Comparison of ENCODE assay signal across 8 cellular contexts in genomic region chr6:135088818-135089809, GRCh38. TPM values are rescaled to one million over a fixed set of nuclear protein-coding genes. Genes with fewer than 3 reads are reported as not detected.
DNase-seq lines count a peak whose midpoint lies in the region; ATAC-seq and TF ChIP-seq lines count a peak whose summit lies in the region.

No MANE protein-coding gene starts in this region.

- no peaks in the 10 kb centered on the region for H3K9me3 Mint-ChIP-seq in activated CD8-positive, alpha-beta memory T cell treated with anti-CD3 and anti-CD28 coated beads, Interleukin-2, amount 10 ng/mL, durations not matched to agents 7 days and 5 days (ENCODE audit: low read depth)

- no peaks in the 10 kb centered on the region for H3K36me3 ChIP-seq in smooth muscle cell (ENCODE audit: low read depth)

- peak overlapping the region; percentile 89 for H3K27ac Mint-ChIP-seq in activated CD8-positive, alpha-beta memory T cell treated with anti-CD3 and anti-CD28 coated beads, Interleukin-2, amount 10 ng/mL, durations not matched to agents 7 days and 5 days

- H3K27me3 Mint-ChIP-seq in activated CD8-positive, alpha-beta memory T cell treated with anti-CD3 and anti-CD28 coated beads, Interleukin-2, amount 10 ng/mL, durations not matched to agents 7 days and 5 days: no peaks in the 10 kb centered on the region

- H3K9ac ChIP-seq in smooth muscle cell (ENCODE audit: low read depth): no peak overlapping the region

- no peaks in the 10 kb centered on the region for H3K9me3 ChIP-seq in smooth muscle cell (replicated peaks; ENCODE audit: low read depth)

- H2AFZ ChIP-seq in smooth muscle cell (ENCODE audit: low read depth): no peak overlapping the region

- peak; percentile 79 for DNase-seq in activated CD8-positive, alpha-beta memory T cell treated with anti-CD3 and anti-CD28 coated beads, Interleukin-2, amount 10 ng/mL, durations not matched to agents 7 days and 5 days
- no peak for DNase-seq in activated CD8-positive, alpha-beta memory T cell treated with anti-CD3 and anti-CD28 coated beads for 24 hours
- peak; percentile 44 for DNase-seq in HPDE6-E6E7 (ENCODE audit: extremely low spot score)
- DNase-seq in epithelial cell of proximal tubule (ENCODE audit: low read depth): peak; percentile 80
- no peak for DNase-seq in smooth muscle cell (lab: John Stamatoyannopoulos, UW; ENCODE audit: unreplicated experiment)
- DNase-seq in posterior cingulate gyrus: no peak

- peak; percentile 87 for ATAC-seq in activated CD8-positive, alpha-beta memory T cell treated with anti-CD3 and anti-CD28 coated beads, Interleukin-2, amount 10 ng/mL, durations not matched to agents 7 days and 5 days
- peak; percentile 69 for ATAC-seq in GM21528 (IDR thresholded peaks at IDR 0.05; ENCODE audit: low FRiP score, unreplicated experiment)
- peak; percentile 78 for ATAC-seq in SK-N-SH treated with all-trans-retinoic acid at 6 μM for 48 hours

- intact Hi-C loops in posterior cingulate gyrus (cut with DNase I): no loop called here

- H3K4me3 Mint-ChIP-seq in activated CD8-positive, alpha-beta memory T cell treated with anti-CD3 and anti-CD28 coated beads, Interleukin-2, amount 10 ng/mL, durations not matched to agents 7 days and 5 days: peak overlapping the region; percentile 71

- H3K27me3 ChIP-seq in smooth muscle cell (ENCODE audit: low read depth): no peaks in the 10 kb centered on the region

- CTCF ChIA-PET in activated CD8-positive, alpha-beta memory T cell treated with anti-CD3 and anti-CD28 coated beads, Interleukin-2, amount 10 ng/mL, durations not matched to agents 7 days and 5 days (lab: Charles Lee): interaction anchor here (0.6 to 3.2 kb wide), 22 partner anchors 12 to 120 kb away, joined by 3 to 20 read pairs (median 4); partner anchors contain the start of genes HBS1L and MYB

- TF ChIP-seq CTCF in epithelial cell of proximal tubule (conservative IDR thresholded peaks at IDR 0.05; ENCODE audit: low read depth, low read length) (peak; percentile 56), smooth muscle cell (IDR thresholded peaks at IDR 0.05; ENCODE audit: borderline replicate concordance, insufficient read depth, poor library complexity, severe bottlenecking) (peak; percentile 34)

- H3K4me2 ChIP-seq in smooth muscle cell: no peak overlapping the region

- peaks cover 11% of the 10 kb centered on the region for H3K36me3 Mint-ChIP-seq in activated CD8-positive, alpha-beta memory T cell treated with anti-CD3 and anti-CD28 coated beads, Interleukin-2, amount 10 ng/mL, durations not matched to agents 7 days and 5 days

- H3K4me1 Mint-ChIP-seq in activated CD8-positive, alpha-beta memory T cell treated with anti-CD3 and anti-CD28 coated beads, Interleukin-2, amount 10 ng/mL, durations not matched to agents 7 days and 5 days: peaks cover 84% of the 10 kb centered on the region

- no peaks in the 10 kb centered on the region for H3K79me2 ChIP-seq in smooth muscle cell (ENCODE audit: low read depth)

- 73% methylated on average over 3 of the region's 3 CpGs for WGBS in smooth muscle cell (ENCODE audit: low lambda C conversion rate)

- no peak overlapping the region for H3K27ac ChIP-seq in smooth muscle cell (ENCODE audit: low read depth)

- no peaks in the 10 kb centered on the region for H3K4me1 ChIP-seq in smooth muscle cell (ENCODE audit: low read depth)

- H3F3A ChIP-seq in smooth muscle cell (ENCODE audit: low read depth): no peaks in the 10 kb centered on the region

- H4K20me1 ChIP-seq in smooth muscle cell (ENCODE audit: low read depth): no peaks in the 10 kb centered on the region

- H3K4me3 ChIP-seq in epithelial cell of proximal tubule (ENCODE audit: low read depth, low read length) (peak overlapping the region; percentile 27), smooth muscle cell (no peak overlapping the region)

TF ChIP-seq in SK-N-SH treated with all-trans-retinoic acid at 6 μM for 48 hours, 23 proteins besides CTCF, POLR2A, EP300 and RAD21:
- TF ChIP-seq, protein P1, sequence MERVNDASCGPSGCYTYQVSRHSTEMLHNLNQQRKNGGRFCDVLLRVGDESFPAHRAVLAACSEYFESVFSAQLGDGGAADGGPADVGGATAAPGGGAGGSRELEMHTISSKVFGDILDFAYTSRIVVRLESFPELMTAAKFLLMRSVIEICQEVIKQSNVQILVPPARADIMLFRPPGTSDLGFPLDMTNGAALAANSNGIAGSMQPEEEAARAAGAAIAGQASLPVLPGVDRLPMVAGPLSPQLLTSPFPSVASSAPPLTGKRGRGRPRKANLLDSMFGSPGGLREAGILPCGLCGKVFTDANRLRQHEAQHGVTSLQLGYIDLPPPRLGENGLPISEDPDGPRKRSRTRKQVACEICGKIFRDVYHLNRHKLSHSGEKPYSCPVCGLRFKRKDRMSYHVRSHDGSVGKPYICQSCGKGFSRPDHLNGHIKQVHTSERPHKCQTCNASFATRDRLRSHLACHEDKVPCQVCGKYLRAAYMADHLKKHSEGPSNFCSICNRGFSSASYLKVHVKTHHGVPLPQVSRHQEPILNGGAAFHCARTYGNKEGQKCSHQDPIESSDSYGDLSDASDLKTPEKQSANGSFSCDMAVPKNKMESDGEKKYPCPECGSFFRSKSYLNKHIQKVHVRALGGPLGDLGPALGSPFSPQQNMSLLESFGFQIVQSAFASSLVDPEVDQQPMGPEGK (CRISPR knock-in tag; IDR thresholded peaks at IDR 0.05; ENCODE audit: borderline replicate concordance): no peak
- TF ChIP-seq ESRRG (CRISPR knock-in tag; IDR thresholded peaks at IDR 0.05) (no peak), TCF4 (CRISPR knock-in tag; IDR thresholded peaks at IDR 0.05; ENCODE audit: borderline replicate concordance) (no peak)

RNA-seq across cellular contexts. Expression of gene HBS1L, which starts 34.5 kb away (rescaled TPM):
- total RNA-seq in activated CD8-positive, alpha-beta memory T cell treated with anti-CD3 and anti-CD28 coated beads, Interleukin-2, amount 10 ng/mL, durations not matched to agents 7 days and 5 days: 100 to 1,000 TPM in 1 of 2 experiments, 10 to 100 TPM in 1; 92.2 to 112 TPM
- total RNA-seq in epithelial cell of proximal tubule (73.1 and 91.7 TPM in 2 replicates), smooth muscle cell (84.8 and 136 TPM in 2 replicates)
- 58.6 and 64.3 TPM in 2 replicates for polyA plus RNA-seq in smooth muscle cell

Comparison
In these comparisons a context has a peak if more than half of its experiments do, and no peak if none do; other contexts are left out.
1. DNase-seq: peak in activated CD8-positive, alpha-beta memory T cell treated with anti-CD3 and anti-CD28 coated beads, Interleukin-2, amount 10 ng/mL, durations not matched to agents 7 days and 5 days (single experiment), HPDE6-E6E7 (single experiment) and epithelial cell of proximal tubule (single experiment); none in activated CD8-positive, alpha-beta memory T cell treated with anti-CD3 and anti-CD28 coated beads for 24 hours (single experiment), smooth muscle cell (single experiment) and posterior cingulate gyrus (0 of 10).
2. Peak in every context shown above with its lines, with median percentiles within 50 percentile points of each other: ATAC-seq.